In genomic region chr1:224498574-224499170, GRCh38 we compare ENCODE assay signal across 7 cellular contexts.
DNase-seq lines count a peak whose midpoint lies in the region; ATAC-seq and TF ChIP-seq lines count a peak whose summit lies in the region.

No MANE protein-coding gene starts in this region.

- H3K4me2 ChIP-seq in KMS-11: peak overlapping the region; percentile 80

- H3K4me3 ChIP-seq in KMS-11 (IDR thresholded peaks at IDR 0.05; ENCODE audit: insufficient read depth, low read depth, low read length) (no peak overlapping the region), uterus (no peak overlapping the region)

- H3K27me3 ChIP-seq in KMS-11 (ENCODE audit: insufficient read depth, low read depth) (no peaks in the 10 kb centered on the region), uterus (no peaks in the 10 kb centered on the region)

- H3K79me2 ChIP-seq in KMS-11 (ENCODE audit: insufficient read depth, low read depth): no peaks in the 10 kb centered on the region

- H3K9me3 Mint-ChIP-seq in brain: peaks cover 7 to 9% (median 7%) of the 10 kb centered on the region in 5 experiments

- H3K4me3 Mint-ChIP-seq in brain: peak overlapping the region in 3 of 5 experiments; percentile 27 to 58 (median 28)

- peaks cover 22% of the 10 kb centered on the region for H3K36me3 Mint-ChIP-seq in brain

- intact Hi-C loops in uterus (cut with DNase I; ENCODE audit: low total_unique reads): no loop called here

- H3K27ac Mint-ChIP-seq in brain: peak overlapping the region in 4 of 5 experiments; percentile 63 to 96 (median 94)

- H3K9me3 ChIP-seq in uterus: no peaks in the 10 kb centered on the region

- DNase-seq in lung microvascular endothelial cell (ENCODE audit: low read depth in 2 of 2) (peak; percentile 74 to 83), uterus (no peak), SKM-1 (lab: John Stamatoyannopoulos, UW; ENCODE audit: unreplicated experiment) (no peak), NCI-H446 (lab: John Stamatoyannopoulos, UW) (no peak)

- peaks cover 71% of the 10 kb centered on the region for H3K4me1 ChIP-seq in KMS-11 (ENCODE audit: low read depth, poor library complexity, severe bottlenecking)
- peaks cover 0 to 12% of the 10 kb centered on the region in 2 donors for H3K4me1 ChIP-seq in uterus

- H2AFZ ChIP-seq in KMS-11 (ENCODE audit: low read depth): peak overlapping the region; percentile 65

- H3K9ac ChIP-seq in KMS-11: peak overlapping the region; percentile 54; the same call in 1 of the 2 replicates

- peaks cover 69% of the 10 kb centered on the region for H3K4me1 Mint-ChIP-seq in brain

- peak; percentile 0 for ATAC-seq in GM19395 (IDR thresholded peaks at IDR 0.05; ENCODE audit: unreplicated experiment)

- peak overlapping the region; percentile 91 for H3K27ac ChIP-seq in KMS-11
- H3K27ac ChIP-seq in uterus: peak overlapping the region; percentile 62 to 63

- no peaks in the 10 kb centered on the region for H4K20me1 ChIP-seq in KMS-11 (ENCODE audit: insufficient read depth)

- H3K36me3 ChIP-seq in KMS-11 (ENCODE audit: insufficient read depth): no peaks in the 10 kb centered on the region
- no peaks in the 10 kb centered on the region for H3K36me3 ChIP-seq in uterus

- TF ChIP-seq CTCF in KMS-11 (conservative IDR thresholded peaks at IDR 0.05; ENCODE audit: low read depth, low read length): no peak
- TF ChIP-seq CTCF in brain (conservative IDR thresholded peaks at IDR 0.05): no peak
- no peak for TF ChIP-seq CTCF in uterus (IDR thresholded peaks at IDR 0.05)

- no peak for TF ChIP-seq POLR2A in uterus (IDR thresholded peaks at IDR 0.05)

- H3K27me3 Mint-ChIP-seq in brain: no peaks in the 10 kb centered on the region

Comparison
In these comparisons a context has a peak if more than half of its experiments do, and no peak if none do; other contexts are left out.
1. DNase-seq: peak in lung microvascular endothelial cell (2 of 2); none in uterus (0 of 2), SKM-1 (single experiment) and NCI-H446 (0 of 2).